In the genomic region with DNA sequence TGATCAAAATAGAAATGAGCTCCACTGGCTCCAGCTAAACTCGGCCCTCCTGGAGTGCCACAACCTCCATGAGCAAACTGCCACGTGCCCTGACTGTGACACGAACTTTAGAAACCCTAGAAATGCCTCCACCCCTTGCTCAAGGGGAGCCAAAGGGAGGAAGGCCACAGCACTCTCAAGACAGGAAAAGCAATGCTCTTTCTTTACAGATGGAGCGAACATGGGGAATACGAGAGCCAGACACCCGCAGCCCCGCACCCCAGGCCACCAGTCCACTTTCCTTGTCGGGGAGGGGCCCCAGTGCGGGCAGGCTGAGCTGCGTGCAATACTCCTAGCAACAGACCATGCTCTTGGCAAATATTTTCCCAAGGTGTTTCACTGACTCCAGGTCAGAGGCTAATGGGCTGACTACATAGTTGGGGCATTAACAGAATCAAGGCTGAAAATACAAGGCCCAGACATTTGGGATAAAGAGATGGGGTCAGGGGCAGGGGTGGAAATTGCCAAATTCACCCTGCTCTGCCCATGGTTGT, we compare ENCODE assay signal across 9 cellular contexts. TPM values are rescaled to one million over a fixed set of nuclear protein-coding genes. Genes with fewer than 3 reads are reported as not detected.
"Had no signal": no experiment of that assay in that cellular context is flagged by ENCODE, and none has a peak within 500 bp of the region (broad histone marks: within the 10 kb centered on the region; RNA-seq: fewer than 3 reads in every experiment).

No MANE protein-coding gene starts in this region.

RNA-seq across cellular contexts. Expression of a gene that starts 23.9 kb away (rescaled TPM):
- total RNA-seq: LHCN-M2, MCF 10A, NCI-H460, OCI-LY7, PC-9, Right ventricle myocardium inferior, RPMI7951, SJCRH30, SK-MEL-5 had no signal

RNA-seq across cellular contexts. Expression of a gene that starts 40.7 kb away (rescaled TPM):
- total RNA-seq: SK-MEL-5 had no signal
